In the genomic region with DNA sequence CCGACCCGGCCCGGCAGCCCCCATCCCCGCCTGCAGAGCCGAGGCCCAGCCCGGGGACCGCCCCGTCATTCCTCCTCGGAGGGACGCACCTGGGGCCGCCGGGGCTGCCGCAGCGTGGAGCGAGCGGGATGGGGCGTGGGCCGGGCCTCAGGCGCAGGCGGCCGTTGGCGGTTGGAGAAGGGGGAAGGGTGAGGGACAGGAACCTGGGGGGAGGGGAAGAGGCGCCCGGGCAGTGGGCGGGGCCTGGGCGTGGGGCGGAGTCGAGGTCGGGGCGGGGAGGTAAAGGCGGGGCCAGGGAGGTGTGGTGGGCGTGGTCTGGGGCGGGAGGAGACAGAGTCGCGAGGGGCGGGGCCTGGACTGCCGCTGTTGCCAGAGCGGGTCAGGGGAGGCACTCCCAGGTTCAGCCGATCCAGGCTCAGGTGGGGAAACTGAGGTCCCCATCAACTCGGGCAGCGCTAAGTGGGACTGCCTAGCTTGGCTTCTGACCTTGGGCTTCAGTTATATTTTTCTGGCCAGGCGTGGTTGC, we compare ENCODE assay signal across 8 cellular contexts. TPM values are rescaled to one million over a fixed set of nuclear protein-coding genes. Genes with fewer than 3 reads are reported as not detected.
DNase-seq lines count a peak whose midpoint lies in the region; ATAC-seq and TF ChIP-seq lines count a peak whose summit lies in the region.

TESMIN (minus strand) TSS at position 190 of the 526 bp plus-strand sequence. CDS start 860 bp downstream, outside the sequence.

- peak within 1 kb of the TSS in 3 of 6 donors; percentile 38 to 64 (median 45) for H3K27ac Mint-ChIP-seq in immature natural killer cell

- no peaks in the 10 kb centered on the region for H3K4me1 ChIP-seq in breast epithelium

- TF ChIP-seq CTCF in WI38 (IDR thresholded peaks at IDR 0.05; ENCODE audit: low read depth, low read length) (no peak), breast epithelium (IDR thresholded peaks at IDR 0.05) (no peak)

- no peak for TF ChIP-seq POLR2A in breast epithelium (IDR thresholded peaks at IDR 0.05)

- H3K27me3 ChIP-seq in breast epithelium = no peaks in the 10 kb centered on the region

- peaks cover 0 to 12% (median 9%) of the 10 kb centered on the region in 3 donors for H3K36me3 Mint-ChIP-seq in immature natural killer cell

- H3K4me3 ChIP-seq in WI38 (ENCODE audit: low read depth, low read length) (peak within 1 kb of the TSS; percentile 48), breast epithelium (peak within 1 kb of the TSS; percentile 19 to 68 (median 65))

- H3K4me1 Mint-ChIP-seq in immature natural killer cell = peaks cover 20 to 21% of the 10 kb centered on the region in 2 donors

- intact Hi-C loops in breast epithelium (cut with DNase I; ENCODE audit: low total_unique reads) = no loop called here

- H3K36me3 ChIP-seq in breast epithelium = no peaks in the 10 kb centered on the region

- H3K9me3 ChIP-seq in breast epithelium = no peaks in the 10 kb centered on the region

- peaks cover 0 to 4% (median 2%) of the 10 kb centered on the region in 3 donors for H3K27me3 Mint-ChIP-seq in immature natural killer cell (ENCODE audit: low read depth in 3 of 3)

- ATAC-seq in HG03432 (IDR thresholded peaks at IDR 0.05; ENCODE audit: unreplicated experiment) = no peak

- peak within 1 kb of the TSS; percentile 73 to 82 (median 77) for H3K4me3 Mint-ChIP-seq in immature natural killer cell

- peak within 1 kb of the TSS; percentile 74 to 83 for H3K27ac ChIP-seq in breast epithelium

- no peaks in the 10 kb centered on the region for H3K9me3 Mint-ChIP-seq in immature natural killer cell

- DNase-seq in AG20443 (ENCODE audit: low spot score) (peak; percentile 98), H4 (ENCODE audit: low spot score) (peak; percentile 34), NCI-H2171 (lab: John Stamatoyannopoulos, UW) (peak; percentile 64), breast epithelium (ENCODE audit: low spot score in 2 of 2) (peak; percentile 85 to 96), immature natural killer cell (peak; percentile 78 to 85 (median 80))
- DNase-seq in stimulated activated CD4-positive, alpha-beta T cell treated with anti-CD3 and anti-CD28 coated beads, Interleukin-15, amount 100 ng/mL, for 24 hours = peak; percentile 94

RNA-seq across cellular contexts. Expression of gene TESMIN, which starts in this region (rescaled TPM):
- 0.76 and 4.5 TPM in 2 replicates for total RNA-seq in H4 (2014; rRNA removed; shearing (Covaris generic))
- 1 to 10 TPM in 2 of 3 donors, under 1 TPM in 1; 0.48 to 9.8 (median 6.9) TPM for total RNA-seq in breast epithelium
- 1 to 10 TPM in 1 of 3 donors, under 1 TPM in 1, not detected in 1; 0.47 to 1.9 TPM for polyA plus RNA-seq in immature natural killer cell

Comparison
In these comparisons a context has a peak if more than half of its experiments do, and no peak if none do; other contexts are left out.
1. DNase-seq: peak in every context shown above with its lines; median percentile 98 in AG20443; 94 in stimulated activated CD4-positive, alpha-beta T cell treated with anti-CD3 and anti-CD28 coated beads, Interleukin-15, amount 100 ng/mL, for 24 hours; 90 in breast epithelium; 80 in immature natural killer cell; 64 in NCI-H2171; 34 in H4.